Comparison of ENCODE assay signal across 8 cellular contexts in genomic region chrX:135974279-135974856, GRCh38. TPM values are rescaled to one million over a fixed set of nuclear protein-coding genes. Genes with fewer than 3 reads are reported as not detected.
DNase-seq lines count a peak whose midpoint lies in the region; ATAC-seq and TF ChIP-seq lines count a peak whose summit lies in the region.

No MANE protein-coding gene starts in this region.

- no peaks in the 10 kb centered on the region for H3K36me3 ChIP-seq in RWPE2 (ENCODE audit: low read depth)
- no peaks in the 10 kb centered on the region for H3K36me3 ChIP-seq in adrenal gland (replicated peaks in 1 of 2)
- no peaks in the 10 kb centered on the region for H3K36me3 ChIP-seq in hepatocyte (replicated peaks; ENCODE audit: insufficient read depth, low read depth)

- WGBS in adrenal gland, 4 donors, result 3 to 52% (median 17%) methylated on average over 8 to 25 of the region's 32 CpGs
- 44% methylated on average over 8 of the region's 32 CpGs for WGBS in hepatocyte (ENCODE audit: low lambda C conversion rate, missing lambda C conversion rate)

- H4K20me1 ChIP-seq in hepatocyte (ENCODE audit: insufficient read depth, poor library complexity, severe bottlenecking), result no peaks in the 10 kb centered on the region

- no peak for TF ChIP-seq POLR2A in adrenal gland (IDR thresholded peaks at IDR 0.05)

- no peak overlapping the region for H3K27ac ChIP-seq in RWPE2 (ENCODE audit: poor library complexity, severe bottlenecking)
- H3K27ac ChIP-seq in adrenal gland, result peak overlapping the region in 2 of 5 donors; percentile 26 to 56
- H3K27ac ChIP-seq in hepatocyte, result peak overlapping the region; percentile 58

- H3K79me2 ChIP-seq in hepatocyte, result peaks cover 34% of the 10 kb centered on the region

- ATAC-seq in RWPE2 (ENCODE audit: low read depth) (peak; percentile 13; the same call in 1 of the 3 replicates), HG02623 (IDR thresholded peaks at IDR 0.05; ENCODE audit: unreplicated experiment) (no peak), GM18867 (IDR thresholded peaks at IDR 0.05; ENCODE audit: unreplicated experiment) (no peak)

- TF ChIP-seq CTCF in RWPE2 (IDR thresholded peaks at IDR 0.05; ENCODE audit: poor library complexity, severe bottlenecking) (no peak), adrenal gland (IDR thresholded peaks at IDR 0.05) (no peak), hepatocyte (IDR thresholded peaks at IDR 0.05; ENCODE audit: poor library complexity) (no peak), retinal pigment epithelial cell (conservative IDR thresholded peaks at IDR 0.05; ENCODE audit: low read depth, low read length) (no peak)

- no peaks in the 10 kb centered on the region for H3K27me3 ChIP-seq in RWPE2 (ENCODE audit: insufficient read depth, poor library complexity, severe bottlenecking)
- H3K27me3 ChIP-seq in adrenal gland, result no peaks in the 10 kb centered on the region
- no peaks in the 10 kb centered on the region for H3K27me3 ChIP-seq in hepatocyte

- H2AFZ ChIP-seq in hepatocyte, result no peak overlapping the region

- H3K4me1 ChIP-seq in RWPE2 (ENCODE audit: insufficient read depth, poor library complexity, severe bottlenecking), result peaks cover 4% of the 10 kb centered on the region
- peaks cover 0 to 9% of the 10 kb centered on the region in 2 donors for H3K4me1 ChIP-seq in adrenal gland (replicated peaks in 1 of 2)
- peaks cover 9% of the 10 kb centered on the region for H3K4me1 ChIP-seq in hepatocyte (ENCODE audit: insufficient read depth)

- peak overlapping the region; percentile 74 for H3K4me2 ChIP-seq in hepatocyte

- intact Hi-C loops in adrenal gland (cut with DNase I), result no loop called here

- H3K4me3 ChIP-seq in RWPE2 (ENCODE audit: severe bottlenecking), result peak overlapping the region; percentile 15
- peak overlapping the region in 1 of 4 donors; percentile 50 for H3K4me3 ChIP-seq in adrenal gland
- no peak overlapping the region for H3K4me3 ChIP-seq in hepatocyte
- peak overlapping the region; percentile 50 for H3K4me3 ChIP-seq in retinal pigment epithelial cell (ENCODE audit: low read length)

- DNase-seq in activated effector memory CD4-positive, alpha-beta T cell treated with anti-CD3 and anti-CD28 coated beads, Interleukin-2, amount 50 U/mL, for 16 hours, result peak; percentile 85
- no peak for DNase-seq in activated effector memory CD4-positive, alpha-beta T cell treated with Interleukin-2 at 50 U/mL for 16 hours
- DNase-seq in RWPE2 (ENCODE audit: low spot score) (peak; percentile 73), adrenal gland (peak in 6 of 7 donors; percentile 75 to 84 (median 81)), hepatocyte (ENCODE audit: low spot score) (peak; percentile 85), retinal pigment epithelial cell (ENCODE audit: low read depth) (no peak)

- no peaks in the 10 kb centered on the region for H3K9me3 ChIP-seq in RWPE2 (ENCODE audit: severe bottlenecking)
- H3K9me3 ChIP-seq in adrenal gland (replicated peaks in 1 of 3), result no peaks in the 10 kb centered on the region
- H3K9me3 ChIP-seq in hepatocyte (ENCODE audit: low read depth), result no peaks in the 10 kb centered on the region

- no peaks in the 10 kb centered on the region for H3K9me2 ChIP-seq in hepatocyte (replicated peaks; ENCODE audit: insufficient read depth)

RNA-seq across cellular contexts. Expression of gene MMGT1, which starts 0.6 kb away (rescaled TPM):
- total RNA-seq in adrenal gland (10 to 100 TPM in 7 of 8 donors, 1 to 10 TPM in 1; 8.2 to 23.5 (median 13.7) TPM), hepatocyte (20.7 and 25.1 TPM in 2 replicates)
- polyA plus RNA-seq in adrenal gland (10 to 100 TPM in 1 of 3 donors, 1 to 10 TPM in 2; 1.4 to 20.7 (median 2.9) TPM), hepatocyte (10.2 and 11.9 TPM in 2 replicates)

RNA-seq across cellular contexts. Expression of gene SLC9A6, which starts 10.9 kb away (rescaled TPM):
- total RNA-seq in adrenal gland (10 to 100 TPM; 15.3 to 36.2 (median 16.6) TPM), hepatocyte (12.8 and 21.6 TPM in 2 replicates)
- polyA plus RNA-seq in adrenal gland (10 to 100 TPM in 2 of 3 donors, 1 to 10 TPM in 1; 10.0 to 17.2 (median 10.0) TPM), hepatocyte (9.6 and 11.2 TPM in 2 replicates)

Comparison
In these comparisons a context has a peak if more than half of its experiments do, and no peak if none do; other contexts are left out.
1. DNase-seq: peak in activated effector memory CD4-positive, alpha-beta T cell treated with anti-CD3 and anti-CD28 coated beads, Interleukin-2, amount 50 U/mL, for 16 hours (single experiment), RWPE2 (single experiment), adrenal gland (6 of 7) and hepatocyte (single experiment); none in activated effector memory CD4-positive, alpha-beta T cell treated with Interleukin-2 at 50 U/mL for 16 hours (single experiment) and retinal pigment epithelial cell (single experiment).